1 cellular context compared by ENCODE assay signal in genomic region chr5:14708551-14708950, GRCh38.
TF ChIP-seq lines count a peak whose summit lies in the region.

No MANE protein-coding gene starts in this region.

TF ChIP-seq in K562, 482 proteins besides CTCF, POLR2A, EP300 and RAD21:
- no peak for TF ChIP-seq NR2C2 (CRISPR knock-in tag; IDR thresholded peaks at IDR 0.05)
- TF ChIP-seq NR2C2 (tag; IDR thresholded peaks at IDR 0.05): peak; percentile 13; the same call in 1 of the 2 replicates
- no peak for TF ChIP-seq KLF13 (tag; IDR thresholded peaks at IDR 0.05; ENCODE audit: borderline replicate concordance, low read depth)
